Comparison of ENCODE assay signal across 2 cellular contexts in the genomic region with DNA sequence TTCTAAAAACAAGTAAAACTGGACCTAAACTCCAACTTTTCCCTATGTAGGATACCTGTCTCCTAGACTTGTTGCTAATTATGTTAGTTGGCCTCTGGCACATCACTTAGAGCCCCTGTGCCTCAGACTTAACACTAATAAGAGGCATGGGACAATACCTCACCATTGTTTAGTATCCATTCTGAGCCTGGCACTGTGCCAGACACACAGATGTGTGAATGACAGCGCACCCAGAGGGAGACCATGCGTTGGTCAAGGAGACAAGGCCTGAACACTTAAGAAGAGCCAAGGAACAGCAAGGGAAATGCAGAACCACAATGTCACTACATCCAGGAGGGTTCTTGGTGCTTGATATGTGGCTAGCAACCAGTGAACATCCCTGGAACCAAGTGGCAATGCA.
TF ChIP-seq lines count a peak whose summit lies in the region.

No MANE protein-coding gene starts in this region.

TF ChIP-seq in HepG2, 621 proteins besides CTCF, POLR2A, EP300 and RAD21:
- TF ChIP-seq FOSL2 (CRISPR knock-in tag; IDR thresholded peaks at IDR 0.05) (no peak), LCORL (IDR thresholded peaks at IDR 0.05) (peak; percentile 85), LCORL (CRISPR knock-in tag; IDR thresholded peaks at IDR 0.05) (no peak)

TF ChIP-seq in H1, 55 proteins besides CTCF, POLR2A, EP300 and RAD21:
- TF ChIP-seq JUN (IDR thresholded peaks at IDR 0.05; ENCODE audit: low read depth, low read length) (no peak), KDM1A (IDR thresholded peaks at IDR 0.05; ENCODE audit: borderline replicate concordance, low read length) (no peak)
